In genomic region chr9:70411141-70411929, GRCh38 we compare ENCODE assay signal across 8 cellular contexts. TPM values are rescaled to one million over a fixed set of nuclear protein-coding genes. Genes with fewer than 3 reads are reported as not detected.
DNase-seq lines count a peak whose midpoint lies in the region; ATAC-seq and TF ChIP-seq lines count a peak whose summit lies in the region.

No MANE protein-coding gene starts in this region.

- 83% methylated on average over 15 of the region's 15 CpGs for WGBS in SK-N-SH (ENCODE audit: low lambda C conversion rate)

- H3K27me3 ChIP-seq in SK-N-SH (ENCODE audit: insufficient read depth) (no peaks in the 10 kb centered on the region), endocrine pancreas (ENCODE audit: control insufficient read depth, insufficient read depth, low read length) (no peaks in the 10 kb centered on the region)

- H3F3A ChIP-seq in SK-N-SH (replicated peaks; ENCODE audit: insufficient read depth): peaks cover 15% of the 10 kb centered on the region

- POLR2A ChIA-PET in SK-N-SH (lab: Yijun Ruan, JAX): interaction anchor here (0.6 to 1.4 kb wide), 3 partner anchors 9 to 10 kb away, joined by 3 to 9 read pairs (median 4); no protein-coding TSS in a partner anchor

- ATAC-seq in SK-N-SH treated with all-trans-retinoic acid at 6 μM for 48 hours (no peak), HG03108 (IDR thresholded peaks at IDR 0.05; ENCODE audit: unreplicated experiment) (no peak), GM18907 (IDR thresholded peaks at IDR 0.05; ENCODE audit: unreplicated experiment) (no peak)

- H3K4me3 ChIP-seq in SK-N-SH (ENCODE audit: low read depth in 2 of 2, low read length in 1 of 2) (peak overlapping the region; percentile 82 to 92), endocrine pancreas (ENCODE audit: control insufficient read depth, insufficient read depth, low read length) (peak overlapping the region; percentile 89)

- no peak overlapping the region for H2AFZ ChIP-seq in SK-N-SH (ENCODE audit: low read depth)

- TF ChIP-seq EP300 in SK-N-SH (IDR thresholded peaks at IDR 0.05; ENCODE audit: borderline replicate concordance in 1 of 2, low read depth in 1 of 2, low read length in 1 of 2): no peak

- H4K20me1 ChIP-seq in SK-N-SH (ENCODE audit: insufficient read depth): peaks cover 29% of the 10 kb centered on the region; the same call in 1 of the 2 replicates

- TF ChIP-seq RAD21 in SK-N-SH (IDR thresholded peaks at IDR 0.05; ENCODE audit: low read length): no peak

- DNase-seq in SK-N-SH: no peak
- DNase-seq in activated CD4-positive, alpha-beta T cell treated with anti-CD3 and anti-CD28 coated beads, Interleukin-2, amount 50 U/mL, for 48 hours: peak; percentile 50 to 60
- peak; percentile 69 for DNase-seq in midbrain (lab: John Stamatoyannopoulos, UW)
- DNase-seq in stromal cell of bone marrow (ENCODE audit: low read depth): peak; percentile 71

- TF ChIP-seq CTCF in SK-N-SH (IDR thresholded peaks at IDR 0.05): no peak

- CTCF ChIA-PET in SK-N-SH (lab: Yijun Ruan, JAX): interaction anchor here (0.7 to 2.9 kb wide), 6 partner anchors 8 to 191 kb away, joined by 3 to 9 read pairs (median 3); no protein-coding TSS in a partner anchor

- peaks cover 58% of the 10 kb centered on the region for H3K79me2 ChIP-seq in SK-N-SH (ENCODE audit: insufficient read depth)

- peak overlapping the region; percentile 86 for H3K4me2 ChIP-seq in SK-N-SH

- H3K9me3 ChIP-seq in SK-N-SH: no peaks in the 10 kb centered on the region
- no peaks in the 10 kb centered on the region for H3K9me3 ChIP-seq in endocrine pancreas (ENCODE audit: control insufficient read depth, low read length)

- H3K9ac ChIP-seq in SK-N-SH (peak overlapping the region; percentile 97; the same call in 1 of the 2 replicates), endocrine pancreas (ENCODE audit: control insufficient read depth, insufficient read depth, low read length) (peak overlapping the region; percentile 54)

- H3K27ac ChIP-seq in SK-N-SH (ENCODE audit: low read depth in 2 of 2, low read length in 1 of 2): peak overlapping the region in 1 of 2 experiments; percentile 97; a peak in 1 of 4 replicates

- H3K36me3 ChIP-seq in SK-N-SH (replicated peaks in 1 of 2; ENCODE audit: control insufficient read depth in 1 of 2, insufficient read depth in 2 of 2, low read length in 1 of 2) (peaks cover 0 to 3% of the 10 kb centered on the region in 2 experiments), endocrine pancreas (ENCODE audit: control insufficient read depth, insufficient read depth, low read length) (no peaks in the 10 kb centered on the region)

- H3K4me1 ChIP-seq in SK-N-SH (ENCODE audit: control insufficient read depth in 1 of 2, insufficient read depth in 2 of 2, low read depth in 1 of 2, low read length in 1 of 2) (peaks cover 21 to 28% of the 10 kb centered on the region in 2 experiments; a peak in 3 of 4 replicates), endocrine pancreas (ENCODE audit: control insufficient read depth, insufficient read depth, low read length) (peaks cover 6% of the 10 kb centered on the region)

- H3K9me2 ChIP-seq in SK-N-SH: no peaks in the 10 kb centered on the region

TF ChIP-seq in SK-N-SH, 30 proteins besides CTCF, POLR2A, EP300 and RAD21:
- TF ChIP-seq YY1 (IDR thresholded peaks at IDR 0.05; ENCODE audit: low read depth): no peak
- no peak for TF ChIP-seq ELF1 (IDR thresholded peaks at IDR 0.05)

TF ChIP-seq in SK-N-SH treated with all-trans-retinoic acid at 6 μM for 48 hours, 23 proteins besides CTCF, POLR2A, EP300 and RAD21:
- TF ChIP-seq OSR1 (CRISPR knock-in tag; IDR thresholded peaks at IDR 0.05) (no peak), TSHZ2 (CRISPR knock-in tag; IDR thresholded peaks at IDR 0.05) (no peak), TCF4 (CRISPR knock-in tag; IDR thresholded peaks at IDR 0.05; ENCODE audit: borderline replicate concordance) (no peak), ZNF70 (CRISPR knock-in tag; IDR thresholded peaks at IDR 0.05) (no peak), RARB (CRISPR knock-in tag; IDR thresholded peaks at IDR 0.05) (no peak), ZFP30 (CRISPR knock-in tag; IDR thresholded peaks at IDR 0.05) (no peak), CSDC2 (CRISPR knock-in tag; IDR thresholded peaks at IDR 0.05) (no peak), GLIS3 (CRISPR knock-in tag; IDR thresholded peaks at IDR 0.05) (no peak), ISL1 (CRISPR knock-in tag; IDR thresholded peaks at IDR 0.05) (no peak), SNAI2 (CRISPR knock-in tag; IDR thresholded peaks at IDR 0.05) (no peak), ESRRG (CRISPR knock-in tag; IDR thresholded peaks at IDR 0.05) (no peak), TOX (CRISPR knock-in tag; IDR thresholded peaks at IDR 0.05; ENCODE audit: borderline replicate concordance) (no peak), PPARA (CRISPR knock-in tag; IDR thresholded peaks at IDR 0.05; ENCODE audit: borderline replicate concordance) (no peak)
- TF ChIP-seq, protein P1, sequence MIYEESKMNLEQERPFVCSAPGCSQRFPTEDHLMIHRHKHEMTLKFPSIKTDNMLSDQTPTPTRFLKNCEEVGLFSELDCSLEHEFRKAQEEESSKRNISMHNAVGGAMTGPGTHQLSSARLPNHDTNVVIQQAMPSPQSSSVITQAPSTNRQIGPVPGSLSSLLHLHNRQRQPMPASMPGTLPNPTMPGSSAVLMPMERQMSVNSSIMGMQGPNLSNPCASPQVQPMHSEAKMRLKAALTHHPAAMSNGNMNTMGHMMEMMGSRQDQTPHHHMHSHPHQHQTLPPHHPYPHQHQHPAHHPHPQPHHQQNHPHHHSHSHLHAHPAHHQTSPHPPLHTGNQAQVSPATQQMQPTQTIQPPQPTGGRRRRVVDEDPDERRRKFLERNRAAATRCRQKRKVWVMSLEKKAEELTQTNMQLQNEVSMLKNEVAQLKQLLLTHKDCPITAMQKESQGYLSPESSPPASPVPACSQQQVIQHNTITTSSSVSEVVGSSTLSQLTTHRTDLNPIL (CRISPR knock-in tag; IDR thresholded peaks at IDR 0.05; ENCODE audit: low read depth): no peak
- TF ChIP-seq, protein P2, sequence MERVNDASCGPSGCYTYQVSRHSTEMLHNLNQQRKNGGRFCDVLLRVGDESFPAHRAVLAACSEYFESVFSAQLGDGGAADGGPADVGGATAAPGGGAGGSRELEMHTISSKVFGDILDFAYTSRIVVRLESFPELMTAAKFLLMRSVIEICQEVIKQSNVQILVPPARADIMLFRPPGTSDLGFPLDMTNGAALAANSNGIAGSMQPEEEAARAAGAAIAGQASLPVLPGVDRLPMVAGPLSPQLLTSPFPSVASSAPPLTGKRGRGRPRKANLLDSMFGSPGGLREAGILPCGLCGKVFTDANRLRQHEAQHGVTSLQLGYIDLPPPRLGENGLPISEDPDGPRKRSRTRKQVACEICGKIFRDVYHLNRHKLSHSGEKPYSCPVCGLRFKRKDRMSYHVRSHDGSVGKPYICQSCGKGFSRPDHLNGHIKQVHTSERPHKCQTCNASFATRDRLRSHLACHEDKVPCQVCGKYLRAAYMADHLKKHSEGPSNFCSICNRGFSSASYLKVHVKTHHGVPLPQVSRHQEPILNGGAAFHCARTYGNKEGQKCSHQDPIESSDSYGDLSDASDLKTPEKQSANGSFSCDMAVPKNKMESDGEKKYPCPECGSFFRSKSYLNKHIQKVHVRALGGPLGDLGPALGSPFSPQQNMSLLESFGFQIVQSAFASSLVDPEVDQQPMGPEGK (CRISPR knock-in tag; IDR thresholded peaks at IDR 0.05; ENCODE audit: borderline replicate concordance): no peak
- TF ChIP-seq, protein P3, sequence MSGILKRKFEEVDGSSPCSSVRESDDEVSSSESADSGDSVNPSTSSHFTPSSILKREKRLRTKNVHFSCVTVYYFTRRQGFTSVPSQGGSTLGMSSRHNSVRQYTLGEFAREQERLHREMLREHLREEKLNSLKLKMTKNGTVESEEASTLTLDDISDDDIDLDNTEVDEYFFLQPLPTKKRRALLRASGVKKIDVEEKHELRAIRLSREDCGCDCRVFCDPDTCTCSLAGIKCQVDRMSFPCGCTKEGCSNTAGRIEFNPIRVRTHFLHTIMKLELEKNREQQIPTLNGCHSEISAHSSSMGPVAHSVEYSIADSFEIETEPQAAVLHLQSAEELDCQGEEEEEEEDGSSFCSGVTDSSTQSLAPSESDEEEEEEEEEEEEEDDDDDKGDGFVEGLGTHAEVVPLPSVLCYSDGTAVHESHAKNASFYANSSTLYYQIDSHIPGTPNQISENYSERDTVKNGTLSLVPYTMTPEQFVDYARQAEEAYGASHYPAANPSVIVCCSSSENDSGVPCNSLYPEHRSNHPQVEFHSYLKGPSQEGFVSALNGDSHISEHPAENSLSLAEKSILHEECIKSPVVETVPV (CRISPR knock-in tag; IDR thresholded peaks at IDR 0.05): no peak

RNA-seq across cellular contexts. Expression of gene KLF9, which starts 3.1 kb away (rescaled TPM):
- 5.8 and 6.9 TPM in 2 replicates for polyA plus RNA-seq in SK-N-SH (2012; rRNA removed)
- polyA plus RNA-seq in SK-N-SH (2012; cell fraction: cytosol; rRNA removed): 5.9 and 7.6 TPM in 2 replicates
- 5.0 and 8.3 TPM in 2 replicates for polyA plus RNA-seq in SK-N-SH (2012; cell fraction: nucleus; rRNA removed)
